In the genomic region with DNA sequence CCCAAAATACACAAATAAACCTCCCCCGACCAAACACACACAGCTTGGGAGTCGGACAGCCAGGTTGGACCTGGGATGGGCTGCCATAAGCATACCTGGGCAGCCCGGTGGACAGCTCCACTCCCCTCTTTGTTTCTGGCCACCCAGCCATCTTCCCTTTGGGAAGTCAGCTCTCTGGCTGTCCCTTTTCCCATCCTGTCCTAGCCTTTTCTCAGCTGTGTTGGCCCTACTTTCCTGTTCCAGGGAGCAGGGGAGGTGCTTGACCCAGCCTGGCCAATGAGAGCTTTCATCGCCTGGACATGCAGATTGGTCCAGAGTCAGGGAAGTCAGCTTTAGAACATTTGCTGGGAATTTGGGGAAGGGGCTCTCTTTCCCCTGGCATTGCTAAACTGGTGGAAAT, we compare ENCODE assay signal across 22 cellular contexts.
"Had no signal": no experiment of that assay in that cellular context is flagged by ENCODE, and none has a peak within 500 bp of the region (broad histone marks: within the 10 kb centered on the region; RNA-seq: fewer than 3 reads in every experiment).

No MANE protein-coding gene starts in this region.

- H3K4me1 ChIP-seq: body of pancreas, pancreas had no signal

- H3K4me2 ChIP-seq: SK-N-SH, smooth muscle cell had no signal

- H3K27ac ChIP-seq: body of pancreas, coronary artery, esophagus squamous epithelium, pancreas, thoracic aorta had no signal

- DNase-seq: activated CD4-positive, alpha-beta memory T cell treated with anti-CD3 and anti-CD28 coated beads, Interleukin-2, amount 10 ng/mL, durations not matched to agents 7 days and 5 days; activated CD4-positive, alpha-beta T cell treated with anti-CD3 and anti-CD28 coated beads for 48 hours; activated CD4-positive, CD25-positive, alpha-beta regulatory T cell; activated CD8-positive, alpha-beta memory T cell treated with anti-CD3 and anti-CD28 coated beads, Interleukin-2, amount 10 ng/mL, durations not matched to agents 7 days and 5 days; activated naive CD4-positive, alpha-beta T cell treated with Interleukin-2 at 50 U/mL for 16 hours; activated naive CD8-positive, alpha-beta T cell treated with anti-CD3 and anti-CD28 coated beads, Interleukin-2, amount 10 ng/mL, durations not matched to agents 7 days and 5 days; amygdala; body of pancreas; caudate nucleus; effector CD8-positive, alpha-beta T cell; esophagus squamous epithelium; SK-N-SH; stimulated activated CD4-positive, alpha-beta T cell treated with anti-CD3 and anti-CD28 coated beads, Interleukin-4, amount 100 ng/mL, for 24 hours had no signal

- H3K36me3 ChIP-seq: esophagus squamous epithelium, pancreas, thoracic aorta had no signal

- H3K9ac ChIP-seq: SK-N-SH had no signal

- H3K4me3 ChIP-seq: body of pancreas, coronary artery, esophagus squamous epithelium, pancreas, smooth muscle cell, thoracic aorta had no signal

- H3K27me3 ChIP-seq: body of pancreas, pancreas had no signal

- ATAC-seq: activated CD8-positive, alpha-beta memory T cell treated with anti-CD3 and anti-CD28 coated beads, Interleukin-2, amount 10 ng/mL, durations not matched to agents 7 days and 5 days; activated T-helper 17 cell treated with anti-CD3 and anti-CD28 coated beads, Interleukin-2, amount 50 U/mL, for 72 hours; body of pancreas; left lobe of liver; pancreas; sciatic nerve; stimulated activated effector memory CD8-positive, alpha-beta T cell treated with anti-CD3 and anti-CD28 coated beads, Interleukin-12 subunit alpha, Interleukin-12 subunit beta, amount 100 ng/mL, for 72 hours had no signal

- FAIRE-seq: keratinocyte, pancreas had no signal

- H3K9me3 ChIP-seq: body of pancreas, esophagus squamous epithelium, pancreas, SK-N-SH, thoracic aorta had no signal
